In the genomic region with DNA sequence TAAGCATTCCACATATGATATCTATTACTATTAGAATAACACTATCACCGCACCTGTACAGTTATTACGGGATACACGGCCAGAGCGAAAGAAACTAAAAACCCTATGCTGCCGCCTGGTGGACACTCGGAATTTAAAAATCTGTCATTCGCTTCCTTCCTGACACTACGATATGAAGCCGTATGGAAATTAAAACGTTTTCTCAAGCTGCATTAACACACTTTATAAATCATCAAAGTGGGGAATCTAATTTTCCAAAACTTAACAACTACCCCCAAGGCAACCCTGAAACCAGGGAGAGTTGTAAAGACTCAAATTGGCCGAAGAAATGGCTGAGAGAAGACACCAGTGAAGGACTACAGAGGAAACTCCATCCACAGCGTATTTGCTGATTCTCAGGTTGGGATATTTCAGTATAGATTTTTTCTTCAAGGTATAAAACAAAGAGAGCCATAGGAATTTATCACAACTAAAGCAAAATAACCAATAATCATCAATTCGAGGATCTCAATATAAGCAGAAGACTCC, we compare ENCODE assay signal across 8 cellular contexts. TPM values are rescaled to one million over a fixed set of nuclear protein-coding genes. Genes with fewer than 3 reads are reported as not detected.
DNase-seq lines count a peak whose midpoint lies in the region; ATAC-seq, FAIRE-seq and TF ChIP-seq lines count a peak whose summit lies in the region.

No MANE protein-coding gene starts in this region.

- no peak overlapping the region for H3K27ac Mint-ChIP-seq in T-helper 2 cell treated with Interferon-gamma antibody and Interleukin-4, amounts not matched to agents 5 μg/mL and 100 μg/mL, for 36 hours
- H3K27ac Mint-ChIP-seq in astrocyte (ENCODE audit: unreplicated experiment): no peak overlapping the region

- H3K36me3 ChIP-seq in HCT116 (ENCODE audit: control insufficient read depth in 1 of 2, insufficient read depth in 2 of 2, low read length in 2 of 2) (no peaks in the 10 kb centered on the region), astrocyte (ENCODE audit: insufficient read depth, low read length) (no peaks in the 10 kb centered on the region), iPS-20b (ENCODE audit: insufficient read depth, low read depth, low read length) (no peaks in the 10 kb centered on the region)

- no peaks in the 10 kb centered on the region for H3K36me3 Mint-ChIP-seq in T-helper 2 cell treated with Interferon-gamma antibody and Interleukin-4, amounts not matched to agents 5 μg/mL and 100 μg/mL, for 36 hours (ENCODE audit: low read depth)
- H3K36me3 Mint-ChIP-seq in astrocyte (ENCODE audit: low read depth, unreplicated experiment): no peaks in the 10 kb centered on the region

- no TSS peak for BruUV-seq in HCT116 (replicated peaks; lab: Mats Ljungman, UMichigan)

- H3K4me1 ChIP-seq in HCT116 (ENCODE audit: control insufficient read depth in 1 of 2, insufficient read depth in 2 of 2, low read length in 2 of 2) (peaks cover 0 to 13% of the 10 kb centered on the region in 2 experiments; a peak in 1 of 4 replicates), astrocyte (ENCODE audit: insufficient read depth, low read length) (no peaks in the 10 kb centered on the region), iPS-20b (ENCODE audit: insufficient read depth, low read length) (no peaks in the 10 kb centered on the region)

- POLR2A ChIA-PET in HCT116 (lab: Charles Lee): no interaction called here

- H3K4me2 ChIP-seq in HCT116 (ENCODE audit: low read length) (peak overlapping the region; percentile 80), astrocyte (ENCODE audit: low read length) (peak overlapping the region; percentile 82)

- H3K9me3 Mint-ChIP-seq in T-helper 2 cell treated with Interferon-gamma antibody and Interleukin-4, amounts not matched to agents 5 μg/mL and 100 μg/mL, for 36 hours: no peaks in the 10 kb centered on the region
- peaks cover 2% of the 10 kb centered on the region for H3K9me3 Mint-ChIP-seq in astrocyte (ENCODE audit: unreplicated experiment)

- H2AFZ ChIP-seq in HCT116 (ENCODE audit: low read depth, low read length, poor library complexity, severe bottlenecking): peak overlapping the region; percentile 82
- peak overlapping the region; percentile 54 for H2AFZ ChIP-seq in astrocyte (ENCODE audit: low read depth, low read length)

- H4K20me1 ChIP-seq in HCT116 (ENCODE audit: insufficient read depth) (no peaks in the 10 kb centered on the region), astrocyte (ENCODE audit: insufficient read depth, low read length) (no peaks in the 10 kb centered on the region)

- CTCF ChIA-PET in HCT116 (lab: Charles Lee): interaction anchor here (0.6 to 2.0 kb wide), 9 partner anchors 34 to 480 kb away, joined by 3 to 12 read pairs (median 4); no protein-coding TSS in a partner anchor

- intact Hi-C loops in HCT116 (cut with micrococcal nuclease): loop anchor here (1.0 to 5.0 kb wide), 4 partner anchors 44 to 470 kb away; no protein-coding TSS in a partner anchor

- TF ChIP-seq RAD21 in HCT116 (IDR thresholded peaks at IDR 0.05; ENCODE audit: low read depth): peak; percentile 82

- no peak overlapping the region for H3K4me3 Mint-ChIP-seq in T-helper 2 cell treated with Interferon-gamma antibody and Interleukin-4, amounts not matched to agents 5 μg/mL and 100 μg/mL, for 36 hours
- H3K4me3 Mint-ChIP-seq in astrocyte (ENCODE audit: unreplicated experiment): no peak overlapping the region

- H3K4me3 ChIP-seq in HCT116 (replicated peaks in 1 of 2; ENCODE audit: low read depth in 1 of 2, low read length in 2 of 2) (peak overlapping the region; percentile 23 to 47), astrocyte (ENCODE audit: insufficient read depth, low read depth, low read length) (peak overlapping the region; percentile 18), iPS-20b (ENCODE audit: low read length) (peak overlapping the region; percentile 56)

- H3K79me2 ChIP-seq in HCT116 (ENCODE audit: insufficient read depth, low read length) (no peaks in the 10 kb centered on the region), astrocyte (ENCODE audit: insufficient read depth, low read length) (no peaks in the 10 kb centered on the region)

- H3K4me1 Mint-ChIP-seq in T-helper 2 cell treated with Interferon-gamma antibody and Interleukin-4, amounts not matched to agents 5 μg/mL and 100 μg/mL, for 36 hours (ENCODE audit: low read depth): peaks cover 4% of the 10 kb centered on the region
- no peaks in the 10 kb centered on the region for H3K4me1 Mint-ChIP-seq in astrocyte (ENCODE audit: low read depth, unreplicated experiment)

- H3K9ac ChIP-seq in HCT116 (ENCODE audit: low read length): peak overlapping the region; percentile 29; the same call in 1 of the 2 replicates
- H3K9ac ChIP-seq in astrocyte (ENCODE audit: low read length): peak overlapping the region; percentile 50
- no peak overlapping the region for H3K9ac ChIP-seq in iPS-20b (ENCODE audit: low read depth, low read length)

- H3K27me3 ChIP-seq in HCT116 (ENCODE audit: insufficient read depth, low read length) (no peaks in the 10 kb centered on the region), astrocyte (ENCODE audit: insufficient read depth, low read length) (no peaks in the 10 kb centered on the region), iPS-20b (ENCODE audit: insufficient read depth, low read length) (no peaks in the 10 kb centered on the region; the same call in 1 of the 2 replicates)

- peaks cover 20% of the 10 kb centered on the region for H3K27me3 Mint-ChIP-seq in T-helper 2 cell treated with Interferon-gamma antibody and Interleukin-4, amounts not matched to agents 5 μg/mL and 100 μg/mL, for 36 hours (ENCODE audit: low read depth)
- peaks cover 3% of the 10 kb centered on the region for H3K27me3 Mint-ChIP-seq in astrocyte (ENCODE audit: low read depth, unreplicated experiment)

- TF ChIP-seq CTCF in HCT116 (IDR thresholded peaks at IDR 0.05 in 2 of 3, conservative IDR thresholded peaks at IDR 0.05 in 1 of 3; ENCODE audit: borderline replicate concordance in 1 of 3, insufficient read depth in 1 of 3, low read depth in 2 of 3, low read length in 2 of 3) (peak; percentile 56 to 84 (median 72)), astrocyte (IDR thresholded peaks at IDR 0.05; ENCODE audit: insufficient read depth, low read depth, low read length) (peak; percentile 81)

- RAD21 ChIA-PET in HCT116 (lab: Charles Lee; ENCODE audit: low non-redundant PET in 1 of 2, low total read pairs in 2 of 2, uncharacterized antibody in 2 of 2, unreplicated experiment in 2 of 2): interaction anchor here in 1 of 2 experiments (0.7 to 0.9 kb wide), 2 partner anchors 79 to 469 kb away, joined by 3 read pairs; no protein-coding TSS in a partner anchor

- no peaks in the 10 kb centered on the region; the same call in 1 of the 2 replicates for H3K9me2 ChIP-seq in HCT116 (ENCODE audit: insufficient read depth)

- H3K27ac ChIP-seq in HCT116 (ENCODE audit: low read depth, low read length) (no peak overlapping the region), astrocyte (ENCODE audit: low read depth, low read length) (no peak overlapping the region), iPS-20b (ENCODE audit: low read length) (no peak overlapping the region)

- H3K9me3 ChIP-seq in HCT116 (ENCODE audit: control insufficient read depth in 1 of 2, insufficient read depth in 1 of 2, low read depth in 1 of 2, low read length in 2 of 2) (no peaks in the 10 kb centered on the region), astrocyte (ENCODE audit: insufficient read depth, low read depth, low read length) (no peaks in the 10 kb centered on the region), iPS-20b (ENCODE audit: insufficient read depth, low read depth, low read length) (no peaks in the 10 kb centered on the region)

- FAIRE-seq in G401.6 (lab: Jason Lieb, UNC): peak; percentile 90
- no peak for FAIRE-seq in astrocyte (lab: Jason Lieb, UNC)

- ATAC-seq in HCT116: peak; percentile 90

- TF ChIP-seq POLR2A in HCT116 (IDR thresholded peaks at IDR 0.05; ENCODE audit: borderline replicate concordance, extremely low read depth, insufficient read depth, insufficient read length): no peak

- DNase-seq in HCT116 (ENCODE audit: low read depth, low spot score) (peak; percentile 35), NCI-H1092 treated with DMSO at 0.1 percent for 48 hours (lab: John Stamatoyannopoulos, UW) (peak; percentile 61), astrocyte (ENCODE audit: low read depth) (peak; percentile 2), epidermal melanocyte (ENCODE audit: insufficient read length, low spot score) (no peak)
- peak; percentile 34 for DNase-seq in T-helper 2 cell treated with Interferon-gamma antibody and Interleukin-4, amounts not matched to agents 5 μg/mL and 100 μg/mL, for 36 hours (ENCODE audit: low spot score)
- DNase-seq in stimulated activated CD4-positive, alpha-beta T cell treated with anti-CD3 and anti-CD28 coated beads, Interleukin-12 subunit alpha, Interleukin-12 subunit beta, amount 100 ng/mL, for 4 hours: peak; percentile 67

TF ChIP-seq in HCT116, 20 proteins besides CTCF, POLR2A, EP300 and RAD21 (continues in another document):
- no peak for TF ChIP-seq EGR1 (IDR thresholded peaks at IDR 0.05; ENCODE audit: low read depth)
- TF ChIP-seq ELF1 (IDR thresholded peaks at IDR 0.05; ENCODE audit: borderline replicate concordance, low read depth): no peak
- TF ChIP-seq POLR2AphosphoS5 (IDR thresholded peaks at IDR 0.05; ENCODE audit: low read depth, low read length): no peak
- no peak for TF ChIP-seq SIN3A (IDR thresholded peaks at IDR 0.05; ENCODE audit: low read depth)
- TF ChIP-seq, protein P1, sequence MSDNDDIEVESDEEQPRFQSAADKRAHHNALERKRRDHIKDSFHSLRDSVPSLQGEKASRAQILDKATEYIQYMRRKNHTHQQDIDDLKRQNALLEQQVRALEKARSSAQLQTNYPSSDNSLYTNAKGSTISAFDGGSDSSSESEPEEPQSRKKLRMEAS (IDR thresholded peaks at IDR 0.05): no peak
- no peak for TF ChIP-seq CEBPB (IDR thresholded peaks at IDR 0.05; ENCODE audit: low read depth)
- no peak for TF ChIP-seq CBX3 (IDR thresholded peaks at IDR 0.05; ENCODE audit: low read depth)
- no peak for TF ChIP-seq SP1 (IDR thresholded peaks at IDR 0.05; ENCODE audit: low read depth)
- TF ChIP-seq EZH2 (IDR thresholded peaks at IDR 0.05): no peak
- no peak for TF ChIP-seq JUND (IDR thresholded peaks at IDR 0.05)
- no peak for TF ChIP-seq ZNF274 (IDR thresholded peaks at IDR 0.05; ENCODE audit: low read depth, low read length)

RNA-seq across cellular contexts. Expression of a gene that starts 1.4 kb away (rescaled TPM):
- total RNA-seq in HCT116 (2021; ENCODE audit: unreplicated experiment) (not detected), astrocyte (not detected in 2 replicates)
- 0.01 TPM in 1 of 2 replicates, not detected in the other for polyA plus RNA-seq in HCT116 (2012)

RNA-seq across cellular contexts. Expression of a gene that starts 36.7 kb away (rescaled TPM):
- total RNA-seq in HCT116 (2021; ENCODE audit: unreplicated experiment) (5.4 TPM), astrocyte (0.14 and 0.45 TPM in 2 replicates)
- 2.1 and 2.4 TPM in 2 replicates for polyA plus RNA-seq in HCT116 (2012)
